2 cellular contexts compared by ENCODE assay signal in the genomic region with DNA sequence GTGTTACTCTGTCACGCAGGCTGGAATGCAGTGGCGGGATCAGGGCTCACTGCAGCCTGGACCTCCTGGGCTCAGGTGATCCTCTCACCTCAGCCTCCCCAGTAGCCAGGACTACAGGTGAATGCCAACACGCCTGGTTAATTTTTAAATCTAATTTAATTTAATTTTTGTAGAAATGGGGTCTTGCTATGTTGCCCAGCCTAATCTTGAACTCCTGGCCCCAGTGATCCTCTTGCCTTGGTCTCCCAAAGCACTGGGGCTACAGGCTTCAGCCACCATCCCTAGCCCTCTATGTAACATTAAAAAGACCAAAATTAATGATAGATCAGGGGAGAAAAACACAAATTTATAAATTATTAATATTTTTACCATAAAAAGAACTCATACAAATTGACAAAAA.
A peak's percentile ranks its signal among the peaks of the same experiment; 100 is the strongest.
TF ChIP-seq lines count a peak whose summit lies in the region.

No MANE protein-coding gene starts in this region.

TF ChIP-seq in HepG2, 621 proteins besides CTCF, POLR2A, EP300 and RAD21:
- TF ChIP-seq ZNF121 (CRISPR knock-in tag; IDR thresholded peaks at IDR 0.05) (peak; percentile 70), HMG20B (CRISPR knock-in tag; conservative IDR thresholded peaks at IDR 0.05) (no peak), SMARCC2 (IDR thresholded peaks at IDR 0.05) (no peak)

TF ChIP-seq in K562, 482 proteins besides CTCF, POLR2A, EP300 and RAD21:
- TF ChIP-seq RBM25 (IDR thresholded peaks at IDR 0.05; ENCODE audit: low read depth, low read length, severe bottlenecking) (peak; percentile 59), ZNF121 (CRISPR knock-in tag; conservative IDR thresholded peaks at IDR 0.05) (peak; percentile 83), TGIF2 (CRISPR knock-in tag; IDR thresholded peaks at IDR 0.05) (no peak)
